ENCODE assay signal across 1 cellular context in the genomic region with DNA sequence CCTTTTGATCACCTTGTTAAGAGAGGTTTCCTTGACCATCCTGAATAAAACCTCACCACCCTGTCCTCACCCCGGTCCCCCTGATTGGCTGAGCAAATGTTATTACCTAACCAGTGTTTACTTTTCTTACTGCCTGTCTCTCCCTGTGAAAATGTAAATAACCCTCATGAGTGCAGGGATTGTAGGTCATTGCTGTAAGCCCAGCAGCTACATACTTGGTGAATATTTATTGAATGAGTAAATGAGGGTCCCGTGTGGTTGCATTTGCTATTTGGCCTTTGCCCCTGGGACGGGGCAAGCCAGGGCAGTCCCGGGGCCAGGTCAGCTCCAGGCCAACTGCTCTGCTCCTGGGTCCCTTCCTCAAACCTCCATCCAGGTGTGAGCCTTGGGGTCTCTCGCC.
A peak's percentile ranks its signal among the peaks of the same experiment; 100 is the strongest.
TF ChIP-seq lines count a peak whose summit lies in the region.

No MANE protein-coding gene starts in this region.

TF ChIP-seq in HepG2, 621 proteins besides CTCF, POLR2A, EP300 and RAD21 (continued from another document and continues in another):
- TF ChIP-seq SNAPC4 (CRISPR knock-in tag; IDR thresholded peaks at IDR 0.05) = no peak
- TF ChIP-seq ELF1 (CRISPR knock-in tag; IDR thresholded peaks at IDR 0.05) = no peak; the same call in 1 of the 2 replicates
- TF ChIP-seq TARDBP (CRISPR knock-in tag; IDR thresholded peaks at IDR 0.05) = peak; percentile 78
- peak; percentile 65; the same call in 1 of the 2 replicates for TF ChIP-seq PPARG (CRISPR knock-in tag; conservative IDR thresholded peaks at IDR 0.05)
- TF ChIP-seq, protein P1, sequence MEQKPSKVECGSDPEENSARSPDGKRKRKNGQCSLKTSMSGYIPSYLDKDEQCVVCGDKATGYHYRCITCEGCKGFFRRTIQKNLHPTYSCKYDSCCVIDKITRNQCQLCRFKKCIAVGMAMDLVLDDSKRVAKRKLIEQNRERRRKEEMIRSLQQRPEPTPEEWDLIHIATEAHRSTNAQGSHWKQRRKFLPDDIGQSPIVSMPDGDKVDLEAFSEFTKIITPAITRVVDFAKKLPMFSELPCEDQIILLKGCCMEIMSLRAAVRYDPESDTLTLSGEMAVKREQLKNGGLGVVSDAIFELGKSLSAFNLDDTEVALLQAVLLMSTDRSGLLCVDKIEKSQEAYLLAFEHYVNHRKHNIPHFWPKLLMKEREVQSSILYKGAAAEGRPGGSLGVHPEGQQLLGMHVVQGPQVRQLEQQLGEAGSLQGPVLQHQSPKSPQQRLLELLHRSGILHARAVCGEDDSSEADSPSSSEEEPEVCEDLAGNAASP (CRISPR knock-in tag; IDR thresholded peaks at IDR 0.05; ENCODE audit: borderline replicate concordance) = peak; percentile 94; the same call in 1 of the 2 replicates
- TF ChIP-seq HNRNPL (IDR thresholded peaks at IDR 0.05; ENCODE audit: low read depth, low read length) = no peak
- no peak for TF ChIP-seq ZNF296 (CRISPR knock-in tag; conservative IDR thresholded peaks at IDR 0.05)
- peak; percentile 61 for TF ChIP-seq ZNF331 (CRISPR knock-in tag; IDR thresholded peaks at IDR 0.05)
- no peak for TF ChIP-seq RFXANK (CRISPR knock-in tag; IDR thresholded peaks at IDR 0.05)
- TF ChIP-seq ZNF724P (CRISPR knock-in tag; IDR thresholded peaks at IDR 0.05; ENCODE audit: borderline replicate concordance) = no peak
- TF ChIP-seq ZNF841 (CRISPR knock-in tag; IDR thresholded peaks at IDR 0.05; ENCODE audit: borderline replicate concordance) = no peak
- TF ChIP-seq, protein P2, sequence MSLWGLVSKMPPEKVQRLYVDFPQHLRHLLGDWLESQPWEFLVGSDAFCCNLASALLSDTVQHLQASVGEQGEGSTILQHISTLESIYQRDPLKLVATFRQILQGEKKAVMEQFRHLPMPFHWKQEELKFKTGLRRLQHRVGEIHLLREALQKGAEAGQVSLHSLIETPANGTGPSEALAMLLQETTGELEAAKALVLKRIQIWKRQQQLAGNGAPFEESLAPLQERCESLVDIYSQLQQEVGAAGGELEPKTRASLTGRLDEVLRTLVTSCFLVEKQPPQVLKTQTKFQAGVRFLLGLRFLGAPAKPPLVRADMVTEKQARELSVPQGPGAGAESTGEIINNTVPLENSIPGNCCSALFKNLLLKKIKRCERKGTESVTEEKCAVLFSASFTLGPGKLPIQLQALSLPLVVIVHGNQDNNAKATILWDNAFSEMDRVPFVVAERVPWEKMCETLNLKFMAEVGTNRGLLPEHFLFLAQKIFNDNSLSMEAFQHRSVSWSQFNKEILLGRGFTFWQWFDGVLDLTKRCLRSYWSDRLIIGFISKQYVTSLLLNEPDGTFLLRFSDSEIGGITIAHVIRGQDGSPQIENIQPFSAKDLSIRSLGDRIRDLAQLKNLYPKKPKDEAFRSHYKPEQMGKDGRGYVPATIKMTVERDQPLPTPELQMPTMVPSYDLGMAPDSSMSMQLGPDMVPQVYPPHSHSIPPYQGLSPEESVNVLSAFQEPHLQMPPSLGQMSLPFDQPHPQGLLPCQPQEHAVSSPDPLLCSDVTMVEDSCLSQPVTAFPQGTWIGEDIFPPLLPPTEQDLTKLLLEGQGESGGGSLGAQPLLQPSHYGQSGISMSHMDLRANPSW (CRISPR knock-in tag; IDR thresholded peaks at IDR 0.05; ENCODE audit: borderline replicate concordance) = no peak
- TF ChIP-seq KMT2B (CRISPR knock-in tag; IDR thresholded peaks at IDR 0.05) = no peak
- peak; percentile 67 for TF ChIP-seq HNF4G (IDR thresholded peaks at IDR 0.05; ENCODE audit: borderline replicate concordance, low read depth, low read length)
- no peak; the same call in 1 of the 2 replicates for TF ChIP-seq HNF4G (CRISPR knock-in tag; IDR thresholded peaks at IDR 0.05; ENCODE audit: borderline replicate concordance, low read depth)
- TF ChIP-seq ZNF605 (CRISPR knock-in tag; IDR thresholded peaks at IDR 0.05) = peak; percentile 50; the same call in 1 of the 2 replicates
- peak; percentile 38; the same call in 1 of the 2 replicates for TF ChIP-seq RCOR2 (CRISPR knock-in tag; IDR thresholded peaks at IDR 0.05)
- no peak for TF ChIP-seq SP2 (CRISPR knock-in tag; IDR thresholded peaks at IDR 0.05)
- TF ChIP-seq ZNF562 (CRISPR knock-in tag; IDR thresholded peaks at IDR 0.05; ENCODE audit: borderline replicate concordance) = no peak
- peak; percentile 55; the same call in 1 of the 2 replicates for TF ChIP-seq TRIM24 (CRISPR knock-in tag; IDR thresholded peaks at IDR 0.05)
- TF ChIP-seq SOX6 (IDR thresholded peaks at IDR 0.05) = no peak
- peak; percentile 80 for TF ChIP-seq SOX6 (CRISPR knock-in tag; IDR thresholded peaks at IDR 0.05)
- no peak for TF ChIP-seq ZFP36 (IDR thresholded peaks at IDR 0.05; ENCODE audit: borderline replicate concordance, low read depth, low read length, partially characterized antibody)
- TF ChIP-seq SAFB2 (CRISPR knock-in tag; IDR thresholded peaks at IDR 0.05; ENCODE audit: borderline replicate concordance, low read depth) = no peak
- peak; percentile 81 for TF ChIP-seq GATAD2A (CRISPR knock-in tag; IDR thresholded peaks at IDR 0.05)
- TF ChIP-seq, protein P3, sequence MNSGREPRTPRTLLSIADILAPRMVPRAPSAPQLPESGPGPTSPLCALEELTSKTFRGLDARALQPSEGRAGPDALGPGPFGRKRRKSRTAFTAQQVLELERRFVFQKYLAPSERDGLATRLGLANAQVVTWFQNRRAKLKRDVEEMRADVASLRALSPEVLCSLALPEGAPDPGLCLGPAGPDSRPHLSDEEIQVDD (CRISPR knock-in tag; IDR thresholded peaks at IDR 0.05; ENCODE audit: borderline replicate concordance) = no peak
- TF ChIP-seq, protein P4, sequence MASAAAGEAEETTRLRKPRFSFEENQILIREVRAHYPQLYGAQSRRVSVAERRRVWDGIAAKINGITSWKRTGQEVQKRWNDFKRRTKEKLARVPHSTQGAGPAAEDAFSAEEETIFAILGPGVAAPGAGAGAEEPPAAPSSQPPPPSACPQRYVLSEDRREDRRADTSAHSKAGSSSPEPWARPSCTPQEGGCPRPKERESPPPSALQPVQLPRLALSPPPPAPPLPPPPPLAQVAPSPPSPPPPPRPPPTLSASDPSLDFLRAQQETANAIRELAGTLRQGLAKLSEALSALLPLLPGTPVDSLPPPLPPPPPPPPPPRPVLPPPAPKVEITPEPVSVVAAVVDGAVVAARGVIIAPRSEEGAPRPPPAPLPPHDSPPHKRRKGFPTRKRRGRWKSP (CRISPR knock-in tag; IDR thresholded peaks at IDR 0.05) = peak; percentile 49; the same call in 1 of the 2 replicates
- TF ChIP-seq CCDC6 (CRISPR knock-in tag; IDR thresholded peaks at IDR 0.05) = no peak
- no peak for TF ChIP-seq SPEN (CRISPR knock-in tag; IDR thresholded peaks at IDR 0.05; ENCODE audit: low read depth)
- peak; percentile 99 for TF ChIP-seq FOXA3 (CRISPR knock-in tag; IDR thresholded peaks at IDR 0.05)
- TF ChIP-seq NKX3-1 (CRISPR knock-in tag; IDR thresholded peaks at IDR 0.05) = no peak
- TF ChIP-seq ZFP91 (CRISPR knock-in tag; IDR thresholded peaks at IDR 0.05; ENCODE audit: borderline replicate concordance) = peak; percentile 39; the same call in 1 of the 2 replicates
- TF ChIP-seq, protein P5, sequence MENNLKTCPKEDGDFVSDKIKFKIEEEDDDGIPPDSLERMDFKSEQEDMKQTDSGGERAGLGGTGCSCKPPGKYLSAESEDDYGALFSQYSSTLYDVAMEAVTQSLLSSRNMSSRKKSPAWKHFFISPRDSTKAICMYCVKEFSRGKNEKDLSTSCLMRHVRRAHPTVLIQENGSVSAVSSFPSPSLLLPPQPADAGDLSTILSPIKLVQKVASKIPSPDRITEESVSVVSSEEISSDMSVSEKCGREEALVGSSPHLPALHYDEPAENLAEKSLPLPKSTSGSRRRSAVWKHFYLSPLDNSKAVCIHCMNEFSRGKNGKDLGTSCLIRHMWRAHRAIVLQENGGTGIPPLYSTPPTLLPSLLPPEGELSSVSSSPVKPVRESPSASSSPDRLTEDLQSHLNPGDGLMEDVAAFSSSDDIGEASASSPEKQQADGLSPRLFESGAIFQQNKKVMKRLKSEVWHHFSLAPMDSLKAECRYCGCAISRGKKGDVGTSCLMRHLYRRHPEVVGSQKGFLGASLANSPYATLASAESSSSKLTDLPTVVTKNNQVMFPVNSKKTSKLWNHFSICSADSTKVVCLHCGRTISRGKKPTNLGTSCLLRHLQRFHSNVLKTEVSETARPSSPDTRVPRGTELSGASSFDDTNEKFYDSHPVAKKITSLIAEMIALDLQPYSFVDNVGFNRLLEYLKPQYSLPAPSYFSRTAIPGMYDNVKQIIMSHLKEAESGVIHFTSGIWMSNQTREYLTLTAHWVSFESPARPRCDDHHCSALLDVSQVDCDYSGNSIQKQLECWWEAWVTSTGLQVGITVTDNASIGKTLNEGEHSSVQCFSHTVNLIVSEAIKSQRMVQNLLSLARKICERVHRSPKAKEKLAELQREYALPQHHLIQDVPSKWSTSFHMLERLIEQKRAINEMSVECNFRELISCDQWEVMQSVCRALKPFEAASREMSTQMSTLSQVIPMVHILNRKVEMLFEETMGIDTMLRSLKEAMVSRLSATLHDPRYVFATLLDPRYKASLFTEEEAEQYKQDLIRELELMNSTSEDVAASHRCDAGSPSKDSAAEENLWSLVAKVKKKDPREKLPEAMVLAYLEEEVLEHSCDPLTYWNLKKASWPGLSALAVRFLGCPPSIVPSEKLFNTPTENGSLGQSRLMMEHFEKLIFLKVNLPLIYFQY (CRISPR knock-in tag; IDR thresholded peaks at IDR 0.05; ENCODE audit: borderline replicate concordance) = no peak
- TF ChIP-seq, protein P6, sequence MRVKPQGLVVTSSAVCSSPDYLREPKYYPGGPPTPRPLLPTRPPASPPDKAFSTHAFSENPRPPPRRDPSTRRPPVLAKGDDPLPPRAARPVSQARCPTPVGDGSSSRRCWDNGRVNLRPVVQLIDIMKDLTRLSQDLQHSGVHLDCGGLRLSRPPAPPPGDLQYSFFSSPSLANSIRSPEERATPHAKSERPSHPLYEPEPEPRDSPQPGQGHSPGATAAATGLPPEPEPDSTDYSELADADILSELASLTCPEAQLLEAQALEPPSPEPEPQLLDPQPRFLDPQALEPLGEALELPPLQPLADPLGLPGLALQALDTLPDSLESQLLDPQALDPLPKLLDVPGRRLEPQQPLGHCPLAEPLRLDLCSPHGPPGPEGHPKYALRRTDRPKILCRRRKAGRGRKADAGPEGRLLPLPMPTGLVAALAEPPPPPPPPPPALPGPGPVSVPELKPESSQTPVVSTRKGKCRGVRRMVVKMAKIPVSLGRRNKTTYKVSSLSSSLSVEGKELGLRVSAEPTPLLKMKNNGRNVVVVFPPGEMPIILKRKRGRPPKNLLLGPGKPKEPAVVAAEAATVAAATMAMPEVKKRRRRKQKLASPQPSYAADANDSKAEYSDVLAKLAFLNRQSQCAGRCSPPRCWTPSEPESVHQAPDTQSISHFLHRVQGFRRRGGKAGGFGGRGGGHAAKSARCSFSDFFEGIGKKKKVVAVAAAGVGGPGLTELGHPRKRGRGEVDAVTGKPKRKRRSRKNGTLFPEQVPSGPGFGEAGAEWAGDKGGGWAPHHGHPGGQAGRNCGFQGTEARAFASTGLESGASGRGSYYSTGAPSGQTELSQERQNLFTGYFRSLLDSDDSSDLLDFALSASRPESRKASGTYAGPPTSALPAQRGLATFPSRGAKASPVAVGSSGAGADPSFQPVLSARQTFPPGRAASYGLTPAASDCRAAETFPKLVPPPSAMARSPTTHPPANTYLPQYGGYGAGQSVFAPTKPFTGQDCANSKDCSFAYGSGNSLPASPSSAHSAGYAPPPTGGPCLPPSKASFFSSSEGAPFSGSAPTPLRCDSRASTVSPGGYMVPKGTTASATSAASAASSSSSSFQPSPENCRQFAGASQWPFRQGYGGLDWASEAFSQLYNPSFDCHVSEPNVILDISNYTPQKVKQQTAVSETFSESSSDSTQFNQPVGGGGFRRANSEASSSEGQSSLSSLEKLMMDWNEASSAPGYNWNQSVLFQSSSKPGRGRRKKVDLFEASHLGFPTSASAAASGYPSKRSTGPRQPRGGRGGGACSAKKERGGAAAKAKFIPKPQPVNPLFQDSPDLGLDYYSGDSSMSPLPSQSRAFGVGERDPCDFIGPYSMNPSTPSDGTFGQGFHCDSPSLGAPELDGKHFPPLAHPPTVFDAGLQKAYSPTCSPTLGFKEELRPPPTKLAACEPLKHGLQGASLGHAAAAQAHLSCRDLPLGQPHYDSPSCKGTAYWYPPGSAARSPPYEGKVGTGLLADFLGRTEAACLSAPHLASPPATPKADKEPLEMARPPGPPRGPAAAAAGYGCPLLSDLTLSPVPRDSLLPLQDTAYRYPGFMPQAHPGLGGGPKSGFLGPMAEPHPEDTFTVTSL (CRISPR knock-in tag; IDR thresholded peaks at IDR 0.05; ENCODE audit: borderline replicate concordance) = peak; percentile 90; the same call in 1 of the 2 replicates
